ENCODE assay signal across 13 cellular contexts in the genomic region with DNA sequence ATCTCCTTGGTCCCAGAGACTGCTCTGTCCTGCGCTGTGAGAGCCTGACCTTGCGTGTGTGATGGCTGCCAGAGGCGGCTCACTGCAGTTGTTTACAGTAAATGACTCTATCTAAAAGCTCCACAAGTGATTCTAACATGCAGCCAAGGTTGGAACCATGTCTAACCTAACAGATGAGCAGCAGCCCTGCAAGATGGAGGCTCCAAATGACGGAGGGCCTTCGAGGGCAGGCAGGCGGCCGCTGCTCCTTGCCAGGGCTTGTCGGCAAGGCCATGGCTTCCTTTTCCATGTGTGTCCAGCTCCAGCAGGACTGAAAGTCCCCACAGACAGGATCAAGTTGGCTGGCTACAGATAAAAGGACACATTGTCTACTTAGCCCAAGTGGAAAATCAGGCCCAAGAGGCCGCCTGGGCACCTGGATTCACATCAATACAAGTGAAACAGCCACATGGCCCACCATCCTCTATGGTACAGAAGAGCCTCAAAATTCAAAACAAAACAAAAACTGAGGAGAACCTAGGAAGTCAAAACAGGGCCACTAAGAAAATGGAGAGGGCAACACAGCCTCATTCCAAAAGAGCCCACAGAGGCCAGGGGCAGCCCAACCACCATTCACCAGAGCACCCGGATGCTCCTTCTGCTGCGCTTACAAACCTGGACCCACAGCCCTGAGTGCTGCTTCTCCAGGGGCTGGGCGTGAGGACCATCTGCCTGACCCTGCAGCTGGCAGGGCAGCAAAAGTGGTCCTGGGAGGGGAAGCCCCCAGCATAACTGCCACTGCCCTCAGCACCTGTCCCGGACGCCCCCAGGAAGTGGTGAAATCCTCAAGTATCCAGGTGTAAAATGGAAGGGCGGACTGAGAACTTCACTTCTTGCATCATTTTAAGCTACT.
DNase-seq lines count a peak whose midpoint lies in the region; ATAC-seq, FAIRE-seq and TF ChIP-seq lines count a peak whose summit lies in the region.
"Had no signal": no experiment of that assay in that cellular context is flagged by ENCODE, and none has a peak within 500 bp of the region (broad histone marks: within the 10 kb centered on the region; RNA-seq: fewer than 3 reads in every experiment).

No MANE protein-coding gene starts in this region.

- no peak for ATAC-seq in activated T-cell treated with anti-CD3 and anti-CD28 coated beads, Interleukin-2, amount 50 U/mL, for 72 hours (replicated peaks in 1 of 2)
- ATAC-seq in GM21786 (IDR thresholded peaks at IDR 0.05; ENCODE audit: unreplicated experiment) (no peak), GM21717 (IDR thresholded peaks at IDR 0.05; ENCODE audit: unreplicated experiment) (no peak), HG02678 (IDR thresholded peaks at IDR 0.05; ENCODE audit: unreplicated experiment) (no peak)
- ATAC-seq: heart left ventricle had no signal

- H3K9me3 ChIP-seq in kidney (ENCODE audit: control insufficient read depth in 1 of 2, low read length in 2 of 2) = no peaks in the 10 kb centered on the region
- H3K9me3 ChIP-seq: esophagus squamous epithelium, heart left ventricle, Peyer's patch had no signal

- CTCF ChIA-PET in activated CD4-positive, alpha-beta memory T cell treated with anti-CD3 and anti-CD28 coated beads for 36 hours (lab: Charles Lee) = interaction anchor here (1.0 kb wide), 1 partner anchor 9 kb away, joined by 4 read pairs; no protein-coding TSS in a partner anchor

- peaks cover 20 to 21% of the 10 kb centered on the region in 2 donors for H3K4me1 ChIP-seq in kidney (ENCODE audit: control insufficient read depth in 1 of 2, insufficient read depth in 1 of 2, low read depth in 1 of 2, low read length in 2 of 2)

- no peak overlapping the region for H3K4me3 Mint-ChIP-seq in activated T-cell treated with anti-CD3 and anti-CD28 coated beads, Interleukin-2, amount 50 U/mL, for 24 hours
- H3K4me3 Mint-ChIP-seq in activated T-cell treated with anti-CD3 and anti-CD28 coated beads, Interleukin-2, amount 50 U/mL, for 72 hours = no peak overlapping the region
- H3K4me3 Mint-ChIP-seq in activated CD4-positive, alpha-beta memory T cell treated with anti-CD3 and anti-CD28 coated beads for 36 hours = no peak overlapping the region

- no peak overlapping the region for H3K4me3 ChIP-seq in kidney (ENCODE audit: low read length in 2 of 2)
- H3K4me3 ChIP-seq: esophagus squamous epithelium, heart left ventricle, Peyer's patch had no signal

- peaks cover 40% of the 10 kb centered on the region for H3K4me1 Mint-ChIP-seq in activated T-cell treated with anti-CD3 and anti-CD28 coated beads, Interleukin-2, amount 50 U/mL, for 24 hours (ENCODE audit: low read depth)
- peaks cover 42% of the 10 kb centered on the region for H3K4me1 Mint-ChIP-seq in activated T-cell treated with anti-CD3 and anti-CD28 coated beads, Interleukin-2, amount 50 U/mL, for 72 hours (ENCODE audit: low read depth)
- H3K4me1 Mint-ChIP-seq in activated CD4-positive, alpha-beta memory T cell treated with anti-CD3 and anti-CD28 coated beads for 36 hours (ENCODE audit: low read depth) = peaks cover 23% of the 10 kb centered on the region

- H3K9ac ChIP-seq in kidney (ENCODE audit: low read length in 2 of 2) = no peak overlapping the region

- H3K27ac Mint-ChIP-seq in activated T-cell treated with anti-CD3 and anti-CD28 coated beads, Interleukin-2, amount 50 U/mL, for 24 hours = peak overlapping the region; percentile 67
- no peak overlapping the region for H3K27ac Mint-ChIP-seq in activated T-cell treated with anti-CD3 and anti-CD28 coated beads, Interleukin-2, amount 50 U/mL, for 72 hours
- no peak overlapping the region for H3K27ac Mint-ChIP-seq in activated CD4-positive, alpha-beta memory T cell treated with anti-CD3 and anti-CD28 coated beads for 36 hours

- H3K27me3 Mint-ChIP-seq in activated T-cell treated with anti-CD3 and anti-CD28 coated beads, Interleukin-2, amount 50 U/mL, for 24 hours = no peaks in the 10 kb centered on the region
- no peaks in the 10 kb centered on the region for H3K27me3 Mint-ChIP-seq in activated T-cell treated with anti-CD3 and anti-CD28 coated beads, Interleukin-2, amount 50 U/mL, for 72 hours (ENCODE audit: low read depth)
- H3K27me3 Mint-ChIP-seq in activated CD4-positive, alpha-beta memory T cell treated with anti-CD3 and anti-CD28 coated beads for 36 hours = no peaks in the 10 kb centered on the region

- peaks cover 14 to 20% of the 10 kb centered on the region in 2 donors for H3K36me3 ChIP-seq in kidney (ENCODE audit: control insufficient read depth in 1 of 2, insufficient read depth in 2 of 2, low read length in 2 of 2)

- no peaks in the 10 kb centered on the region for H3K9me3 Mint-ChIP-seq in activated T-cell treated with anti-CD3 and anti-CD28 coated beads, Interleukin-2, amount 50 U/mL, for 24 hours
- H3K9me3 Mint-ChIP-seq in activated T-cell treated with anti-CD3 and anti-CD28 coated beads, Interleukin-2, amount 50 U/mL, for 72 hours = no peaks in the 10 kb centered on the region
- no peaks in the 10 kb centered on the region for H3K9me3 Mint-ChIP-seq in activated CD4-positive, alpha-beta memory T cell treated with anti-CD3 and anti-CD28 coated beads for 36 hours

- POLR2A ChIA-PET in activated CD4-positive, alpha-beta memory T cell treated with anti-CD3 and anti-CD28 coated beads for 36 hours (lab: Charles Lee) = no interaction called here

- FAIRE-seq in kidney (lab: Jason Lieb, UNC) = no peak

- intact Hi-C loops in activated CD4-positive, alpha-beta memory T cell treated with anti-CD3 and anti-CD28 coated beads for 36 hours (cut with micrococcal nuclease) = no loop called here
- intact Hi-C loops in kidney (cut with DNase I) = no loop called here

- DNase-seq in activated T-cell treated with anti-CD3 and anti-CD28 coated beads, Interleukin-2, amount 50 U/mL, for 24 hours = peak; percentile 28
- DNase-seq in activated T-cell treated with anti-CD3 and anti-CD28 coated beads, Interleukin-2, amount 50 U/mL, for 72 hours = no peak
- DNase-seq in activated CD4-positive, alpha-beta memory T cell treated with anti-CD3 and anti-CD28 coated beads for 36 hours = peak; percentile 6
- DNase-seq in kidney = peak; percentile 54
- DNase-seq in stimulated activated CD8-positive, alpha-beta memory T cell treated with anti-CD3 and anti-CD28 coated beads, Interleukin-4, amount 100 ng/mL, for 48 hours = peak; percentile 16
- DNase-seq: esophagus squamous epithelium, NCI-H1930, NCI-H526 treated with DMSO at 0.1 percent for 48 hours had no signal

- peaks cover 56% of the 10 kb centered on the region for H3K36me3 Mint-ChIP-seq in activated T-cell treated with anti-CD3 and anti-CD28 coated beads, Interleukin-2, amount 50 U/mL, for 24 hours (ENCODE audit: low read depth)
- H3K36me3 Mint-ChIP-seq in activated T-cell treated with anti-CD3 and anti-CD28 coated beads, Interleukin-2, amount 50 U/mL, for 72 hours (ENCODE audit: insufficient read depth in 2 of 2) = no peaks in the 10 kb centered on the region
- H3K36me3 Mint-ChIP-seq in activated CD4-positive, alpha-beta memory T cell treated with anti-CD3 and anti-CD28 coated beads for 36 hours = peaks cover 6% of the 10 kb centered on the region

- TF ChIP-seq CTCF in kidney (IDR thresholded peaks at IDR 0.05; ENCODE audit: borderline replicate concordance, extremely low read depth, insufficient read depth) = no peak

- peak overlapping the region in 1 of 2 donors; percentile 33 for H3K27ac ChIP-seq in kidney (ENCODE audit: low read depth in 2 of 2, low read length in 2 of 2)
- H3K27ac ChIP-seq: esophagus squamous epithelium, heart left ventricle, Peyer's patch had no signal

Comparison
In these comparisons a context has a peak if more than half of its experiments do, and no peak if none do; other contexts are left out.
1. DNase-seq: peak in activated T-cell treated with anti-CD3 and anti-CD28 coated beads, Interleukin-2, amount 50 U/mL, for 24 hours (single experiment), activated CD4-positive, alpha-beta memory T cell treated with anti-CD3 and anti-CD28 coated beads for 36 hours (single experiment), kidney (single experiment) and stimulated activated CD8-positive, alpha-beta memory T cell treated with anti-CD3 and anti-CD28 coated beads, Interleukin-4, amount 100 ng/mL, for 48 hours (single experiment); none in activated T-cell treated with anti-CD3 and anti-CD28 coated beads, Interleukin-2, amount 50 U/mL, for 72 hours (0 of 2).